11 cellular contexts compared by ENCODE assay signal in the genomic region with DNA sequence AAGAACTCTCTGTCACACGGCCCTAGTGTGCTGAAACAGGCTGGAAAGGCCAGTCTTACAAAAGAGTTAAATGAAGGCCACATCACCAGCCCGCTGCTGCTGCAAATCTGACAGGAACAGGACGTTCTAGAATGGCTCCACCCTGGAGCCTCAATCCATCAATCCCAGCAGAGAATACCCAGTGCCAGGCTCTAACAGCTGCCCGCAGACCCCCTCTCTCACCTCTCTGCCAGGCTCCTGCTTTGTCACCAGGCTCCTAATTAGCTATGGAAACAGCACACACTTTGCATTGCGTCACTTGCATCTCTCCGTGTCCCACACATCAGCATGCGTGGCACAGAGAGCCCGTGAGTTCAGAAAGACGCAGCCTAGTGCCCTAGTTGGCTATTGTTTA.
A peak's percentile ranks its signal among the peaks of the same experiment; 100 is the strongest.
DNase-seq lines count a peak whose midpoint lies in the region; ATAC-seq and TF ChIP-seq lines count a peak whose summit lies in the region.
"Had no signal": no experiment of that assay in that cellular context is flagged by ENCODE, and none has a peak within 500 bp of the region (broad histone marks: within the 10 kb centered on the region; RNA-seq: fewer than 3 reads in every experiment).

No MANE protein-coding gene starts in this region.

- peaks cover 36% of the 10 kb centered on the region for H3K4me1 ChIP-seq in psoas muscle

- 28 to 48% (median 29%) methylated on average over 9 of the region's 9 CpGs for WGBS in psoas muscle, 3 donors

- DNase-seq in Ammon's horn (ENCODE audit: low spot score) = peak; percentile 70
- peak; percentile 45 for DNase-seq in choroid plexus epithelial cell (ENCODE audit: low read depth)
- peak in 44 of 51 donors; percentile 6 to 82 (median 48) for DNase-seq in hypothalamus (lab: John Stamatoyannopoulos, UW)
- DNase-seq in psoas muscle = peak; percentile 77 to 91
- DNase-seq in NCI-H2107 treated with DMSO at 0.1 percent for 48 hours (lab: John Stamatoyannopoulos, UW; ENCODE audit: unreplicated experiment) = no peak
- no peak for DNase-seq in MV-4-11 (lab: John Stamatoyannopoulos, UW)
- no peak for DNase-seq in T-helper 1 cell
- no peak for DNase-seq in type B pancreatic cell (ENCODE audit: extremely low spot score, unreplicated experiment)
- DNase-seq: activated T-cell treated with anti-CD3 and anti-CD28 coated beads, Interleukin-2, amount 50 U/mL, for 1 hour had no signal

- H3K9me3 Mint-ChIP-seq in type B pancreatic cell = no peaks in the 10 kb centered on the region
- H3K9me3 Mint-ChIP-seq: central memory CD8-positive, alpha-beta T cell had no signal

- no peak overlapping the region for H3K27ac Mint-ChIP-seq in type B pancreatic cell

- H3K4me3 ChIP-seq in choroid plexus epithelial cell (ENCODE audit: low read depth, low read length) (no peak overlapping the region), psoas muscle (no peak overlapping the region)

- H3K4me3 Mint-ChIP-seq in type B pancreatic cell = no peak overlapping the region
- H3K4me3 Mint-ChIP-seq: central memory CD8-positive, alpha-beta T cell had no signal

- peaks cover 54% of the 10 kb centered on the region for H3K4me1 Mint-ChIP-seq in type B pancreatic cell (ENCODE audit: unreplicated experiment)

- peak overlapping the region; percentile 67 for H3K27ac ChIP-seq in psoas muscle
- H3K27ac ChIP-seq: VCaP had no signal

- peak; percentile 31 to 85 (median 81) for ATAC-seq in psoas muscle

- intact Hi-C loops in psoas muscle (cut with DNase I) = loop anchor here in 1 of 2 donors (5.0 kb wide), 2 partner anchors 50 to 310 kb away; no protein-coding TSS in a partner anchor

- no peaks in the 10 kb centered on the region for H3K36me3 ChIP-seq in psoas muscle (ENCODE audit: insufficient read depth in 1 of 2, low read depth in 1 of 2)

- H3K27me3 ChIP-seq in psoas muscle (ENCODE audit: insufficient read depth in 3 of 3, low read length in 2 of 3) = no peaks in the 10 kb centered on the region

- TF ChIP-seq CTCF in choroid plexus epithelial cell (conservative IDR thresholded peaks at IDR 0.05; ENCODE audit: low read depth, low read length) (no peak), psoas muscle (IDR thresholded peaks at IDR 0.05) (no peak), type B pancreatic cell (conservative IDR thresholded peaks at IDR 0.05) (no peak)

- no peaks in the 10 kb centered on the region for H3K9me3 ChIP-seq in psoas muscle

- H3K36me3 Mint-ChIP-seq in type B pancreatic cell = no peaks in the 10 kb centered on the region

- peaks cover 3% of the 10 kb centered on the region for H3K27me3 Mint-ChIP-seq in type B pancreatic cell
- H3K27me3 Mint-ChIP-seq: central memory CD8-positive, alpha-beta T cell had no signal

Comparison
In these comparisons a context has a peak if more than half of its experiments do, and no peak if none do; other contexts are left out.
1. DNase-seq: peak in Ammon's horn (single experiment), choroid plexus epithelial cell (single experiment), hypothalamus (44 of 51) and psoas muscle (2 of 2); none in NCI-H2107 treated with DMSO at 0.1 percent for 48 hours (single experiment), MV-4-11 (single experiment), T-helper 1 cell (0 of 5) and type B pancreatic cell (single experiment).